In the genomic region with DNA sequence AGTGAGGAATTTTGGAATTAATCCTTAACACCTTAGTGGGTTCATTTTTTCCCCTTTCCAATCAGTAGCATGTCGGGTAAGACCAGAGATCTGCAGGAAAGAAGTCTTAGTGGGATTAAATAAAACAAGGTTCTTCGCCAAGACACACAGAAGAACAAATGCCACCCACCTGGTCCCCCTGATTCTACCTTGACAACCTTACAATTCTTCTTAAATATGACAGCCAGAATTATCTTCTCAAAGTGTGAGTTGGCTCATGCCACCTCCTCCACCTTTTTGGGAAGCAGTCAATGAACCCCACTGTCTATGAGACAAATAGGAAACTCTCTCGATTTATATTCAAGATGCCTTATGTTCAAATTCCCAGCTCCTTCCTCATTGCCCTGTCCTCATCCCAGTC, we compare ENCODE assay signal across 3 cellular contexts.
"Had no signal": no experiment of that assay in that cellular context is flagged by ENCODE, and none has a peak within 500 bp of the region (broad histone marks: within the 10 kb centered on the region; RNA-seq: fewer than 3 reads in every experiment).

No MANE protein-coding gene starts in this region.

- H3K4me3 ChIP-seq: GM12878 had no signal

- DNase-seq: GDM1, GF-D8 had no signal
